8 cellular contexts compared by ENCODE assay signal in genomic region chr19:39405930-39406655, GRCh38. TPM values are rescaled to one million over a fixed set of nuclear protein-coding genes. Genes with fewer than 3 reads are reported as not detected.
DNase-seq lines count a peak whose midpoint lies in the region; ATAC-seq, FAIRE-seq and TF ChIP-seq lines count a peak whose summit lies in the region.

No MANE protein-coding gene starts in this region.

- H3K4me3 ChIP-seq in MG63 (peak overlapping the region; percentile 88), pancreas (peak overlapping the region in 2 of 4 donors; percentile 70 to 96)

- H3K36me3 ChIP-seq in MG63 (peaks cover 21% of the 10 kb centered on the region), pancreas (peaks cover 0 to 5% (median 0%) of the 10 kb centered on the region in 3 donors)

- intact Hi-C loops in pancreas (cut with DNase I), result no loop called here

- peak; percentile 6 for ATAC-seq in activated CD8-positive, alpha-beta memory T cell treated with anti-CD3 and anti-CD28 coated beads, Interleukin-2, amount 10 ng/mL, durations not matched to agents 7 days and 5 days
- no peak for ATAC-seq in pancreas

- no peaks in the 10 kb centered on the region for H3K9me3 ChIP-seq in MG63
- H3K9me3 ChIP-seq in pancreas, result no peaks in the 10 kb centered on the region

- no peaks in the 10 kb centered on the region for H3K27me3 Mint-ChIP-seq in activated CD8-positive, alpha-beta memory T cell treated with anti-CD3 and anti-CD28 coated beads, Interleukin-2, amount 10 ng/mL, durations not matched to agents 7 days and 5 days
- H3K27me3 Mint-ChIP-seq in type B pancreatic cell, result no peaks in the 10 kb centered on the region

- TF ChIP-seq CTCF in pancreas (IDR thresholded peaks at IDR 0.05) (no peak), type B pancreatic cell (conservative IDR thresholded peaks at IDR 0.05) (no peak)

- H3K27me3 ChIP-seq in MG63 (no peaks in the 10 kb centered on the region), pancreas (no peaks in the 10 kb centered on the region)

- peak overlapping the region; percentile 64 to 99 (median 82) for H3K27ac ChIP-seq in pancreas

- POLR2A ChIA-PET in HEK293T (lab: Yijun Ruan, JAX), result interaction anchor here (0.6 to 10.0 kb wide), 3 partner anchors 15 to 169 kb away, joined by 3 to 54 read pairs (median 4); partner anchors contain the start of genes MED29, PAF1 and RPS16

- peak overlapping the region; percentile 84 for H3K4me3 Mint-ChIP-seq in activated CD8-positive, alpha-beta memory T cell treated with anti-CD3 and anti-CD28 coated beads, Interleukin-2, amount 10 ng/mL, durations not matched to agents 7 days and 5 days
- H3K4me3 Mint-ChIP-seq in type B pancreatic cell, result peak overlapping the region; percentile 96

- 12 to 19% methylated on average over 19 to 22 of the region's 22 CpGs for WGBS in pancreas, 2 donors

- no peaks in the 10 kb centered on the region for H3K9me3 Mint-ChIP-seq in activated CD8-positive, alpha-beta memory T cell treated with anti-CD3 and anti-CD28 coated beads, Interleukin-2, amount 10 ng/mL, durations not matched to agents 7 days and 5 days (ENCODE audit: low read depth)
- no peaks in the 10 kb centered on the region for H3K9me3 Mint-ChIP-seq in type B pancreatic cell

- H3K36me3 Mint-ChIP-seq in activated CD8-positive, alpha-beta memory T cell treated with anti-CD3 and anti-CD28 coated beads, Interleukin-2, amount 10 ng/mL, durations not matched to agents 7 days and 5 days, result peaks cover 25% of the 10 kb centered on the region
- peaks cover 6% of the 10 kb centered on the region for H3K36me3 Mint-ChIP-seq in type B pancreatic cell

- peaks cover 57% of the 10 kb centered on the region for H3K4me1 Mint-ChIP-seq in activated CD8-positive, alpha-beta memory T cell treated with anti-CD3 and anti-CD28 coated beads, Interleukin-2, amount 10 ng/mL, durations not matched to agents 7 days and 5 days
- peaks cover 34% of the 10 kb centered on the region for H3K4me1 Mint-ChIP-seq in type B pancreatic cell (ENCODE audit: unreplicated experiment)

- TF ChIP-seq POLR2A in erythroblast (IDR thresholded peaks at IDR 0.05; ENCODE audit: low read length), result no peak

- peaks cover 6 to 27% (median 8%) of the 10 kb centered on the region in 3 donors for H3K4me1 ChIP-seq in pancreas

- CTCF ChIA-PET in activated CD8-positive, alpha-beta memory T cell treated with anti-CD3 and anti-CD28 coated beads, Interleukin-2, amount 10 ng/mL, durations not matched to agents 7 days and 5 days (lab: Charles Lee), result interaction anchor here (4.5 kb wide), 1 partner anchor 8 kb away, joined by 76 read pairs; no protein-coding TSS in a partner anchor
- CTCF ChIA-PET in HEK293T (lab: Yijun Ruan, JAX), result no interaction called here

- no peak for FAIRE-seq in pancreas (lab: Jason Lieb, UNC)

- peak; percentile 43 to 53 for DNase-seq in AML-193 (lab: John Stamatoyannopoulos, UW)
- DNase-seq in MG63, result no peak
- DNase-seq in activated CD8-positive, alpha-beta memory T cell treated with anti-CD3 and anti-CD28 coated beads, Interleukin-2, amount 10 ng/mL, durations not matched to agents 7 days and 5 days, result peak; percentile 93
- peak; percentile 67 to 83 for DNase-seq in erythroblast (lab: John Stamatoyannopoulos, UW)
- no peak for DNase-seq in pancreas
- no peak for DNase-seq in type B pancreatic cell (ENCODE audit: extremely low spot score, unreplicated experiment)
- DNase-seq in HEK293T (ENCODE audit: extremely low spot score), result no peak
- no peak for DNase-seq in NCI-H1048 (lab: John Stamatoyannopoulos, UW)

- peak overlapping the region; percentile 89 for H3K27ac Mint-ChIP-seq in activated CD8-positive, alpha-beta memory T cell treated with anti-CD3 and anti-CD28 coated beads, Interleukin-2, amount 10 ng/mL, durations not matched to agents 7 days and 5 days
- H3K27ac Mint-ChIP-seq in type B pancreatic cell, result peak overlapping the region; percentile 99

TF ChIP-seq in HEK293T, 16 proteins besides CTCF, POLR2A, EP300 and RAD21:
- TF ChIP-seq NFRKB (IDR thresholded peaks at IDR 0.05) (no peak), LEF1 (IDR thresholded peaks at IDR 0.05; ENCODE audit: borderline replicate concordance) (no peak), SP1 (IDR thresholded peaks at IDR 0.05) (no peak), PKNOX1 (IDR thresholded peaks at IDR 0.05) (no peak), FOXK2 (IDR thresholded peaks at IDR 0.05) (no peak), ELF4 (IDR thresholded peaks at IDR 0.05) (no peak), CTBP1 (IDR thresholded peaks at IDR 0.05; ENCODE audit: borderline replicate concordance) (no peak), L3MBTL2 (conservative IDR thresholded peaks at IDR 0.05) (no peak), SUZ12 (IDR thresholded peaks at IDR 0.05) (no peak), ZNF384 (IDR thresholded peaks at IDR 0.05) (no peak), FOXA1 (IDR thresholded peaks at IDR 0.05) (no peak), ARNT (IDR thresholded peaks at IDR 0.05) (no peak), HDGF (IDR thresholded peaks at IDR 0.05; ENCODE audit: borderline replicate concordance) (no peak), TARDBP (IDR thresholded peaks at IDR 0.05) (no peak), FOXM1 (IDR thresholded peaks at IDR 0.05; ENCODE audit: borderline replicate concordance) (no peak), BHLHE40 (IDR thresholded peaks at IDR 0.05; ENCODE audit: borderline replicate concordance) (no peak)
TF ChIP-seq in HEK293T: peak in this region for 0.

RNA-seq across cellular contexts. Expression of gene ZFP36, which starts 0.6 kb away (rescaled TPM):
- 0.66 and 1.4 TPM in 2 replicates for total RNA-seq in MG63 (2014; rRNA removed; shearing (Covaris generic); ENCODE audit: low replicate concordance)
- 100 to 1,000 TPM in 1 of 2 experiments, 10 to 100 TPM in 1; 45.1 to 107 TPM for total RNA-seq in activated CD8-positive, alpha-beta memory T cell treated with anti-CD3 and anti-CD28 coated beads, Interleukin-2, amount 10 ng/mL, durations not matched to agents 7 days and 5 days
- 10 to 100 TPM; 20.2 to 45.6 (median 31.9) TPM for total RNA-seq in pancreas
- 100 to 1,000 TPM; 104 to 151 TPM for polyA plus RNA-seq in pancreas
- 36.0 and 101 TPM in 2 replicates for total RNA-seq in type B pancreatic cell (ENCODE audit: low replicate concordance)

RNA-seq across cellular contexts. Expression of gene PLEKHG2, which starts 6.4 kb away (rescaled TPM):
- total RNA-seq in MG63 (2014; rRNA removed; shearing (Covaris generic); ENCODE audit: low replicate concordance), result 3.0 and 12.4 TPM in 2 replicates
- 10 to 100 TPM; 57.9 to 73.9 TPM for total RNA-seq in activated CD8-positive, alpha-beta memory T cell treated with anti-CD3 and anti-CD28 coated beads, Interleukin-2, amount 10 ng/mL, durations not matched to agents 7 days and 5 days
- total RNA-seq in pancreas (10 to 100 TPM in 1 of 6 donors, 1 to 10 TPM in 5; 3.1 to 15.0 (median 7.8) TPM), type B pancreatic cell (ENCODE audit: low replicate concordance) (32.9 and 86.7 TPM in 2 replicates)
- polyA plus RNA-seq in pancreas, result 10 to 100 TPM in 1 of 2 donors, 1 to 10 TPM in 1; 6.8 to 12.8 TPM

RNA-seq across cellular contexts. Expression of gene MED29, which starts 14.9 kb away (rescaled TPM):
- 18.1 and 26.5 TPM in 2 replicates for total RNA-seq in MG63 (2014; rRNA removed; shearing (Covaris generic); ENCODE audit: low replicate concordance)
- 10 to 100 TPM; 31.0 to 31.2 TPM for total RNA-seq in activated CD8-positive, alpha-beta memory T cell treated with anti-CD3 and anti-CD28 coated beads, Interleukin-2, amount 10 ng/mL, durations not matched to agents 7 days and 5 days
- total RNA-seq in pancreas (10 to 100 TPM; 15.2 to 23.9 (median 17.5) TPM), type B pancreatic cell (ENCODE audit: low replicate concordance) (37.3 and 40.8 TPM in 2 replicates)
- 10 to 100 TPM; 13.2 to 21.0 TPM for polyA plus RNA-seq in pancreas

RNA-seq across cellular contexts. Expression of gene PAF1, which starts 15.2 kb away (rescaled TPM):
- 62.0 and 62.4 TPM in 2 replicates for total RNA-seq in MG63 (2014; rRNA removed; shearing (Covaris generic); ENCODE audit: low replicate concordance)
- 10 to 100 TPM; 48.9 to 53.8 TPM for total RNA-seq in activated CD8-positive, alpha-beta memory T cell treated with anti-CD3 and anti-CD28 coated beads, Interleukin-2, amount 10 ng/mL, durations not matched to agents 7 days and 5 days
- total RNA-seq in pancreas (10 to 100 TPM; 11.3 to 17.7 (median 14.6) TPM), type B pancreatic cell (ENCODE audit: low replicate concordance) (36.9 and 43.6 TPM in 2 replicates)
- polyA plus RNA-seq in pancreas, result 10 to 100 TPM; 28.1 to 41.1 TPM

RNA-seq across cellular contexts. Expression of gene RPS16, which starts 29.7 kb away (rescaled TPM):
- total RNA-seq in MG63 (2014; rRNA removed; shearing (Covaris generic); ENCODE audit: low replicate concordance), result 95.9 and 97.8 TPM in 2 replicates
- total RNA-seq in activated CD8-positive, alpha-beta memory T cell treated with anti-CD3 and anti-CD28 coated beads, Interleukin-2, amount 10 ng/mL, durations not matched to agents 7 days and 5 days, result 1,000 to 10,000 TPM; 1,815 to 2,117 TPM
- total RNA-seq in pancreas (1,000 to 10,000 TPM in 5 of 6 donors, 100 to 1,000 TPM in 1; 920 to 1,759 (median 1,167) TPM), type B pancreatic cell (ENCODE audit: low replicate concordance) (2,174 and 2,175 TPM in 2 replicates)
- polyA plus RNA-seq in pancreas, result 1,000 to 10,000 TPM; 1,276 to 1,384 TPM

Comparison
In these comparisons a context has a peak if more than half of its experiments do, and no peak if none do; other contexts are left out.
1. DNase-seq: peak in AML-193 (2 of 2), activated CD8-positive, alpha-beta memory T cell treated with anti-CD3 and anti-CD28 coated beads, Interleukin-2, amount 10 ng/mL, durations not matched to agents 7 days and 5 days (single experiment) and erythroblast (2 of 2); none in MG63 (single experiment), pancreas (0 of 6), type B pancreatic cell (single experiment), HEK293T (single experiment) and NCI-H1048 (single experiment).